Comparison of ENCODE assay signal across 2 cellular contexts in the genomic region with DNA sequence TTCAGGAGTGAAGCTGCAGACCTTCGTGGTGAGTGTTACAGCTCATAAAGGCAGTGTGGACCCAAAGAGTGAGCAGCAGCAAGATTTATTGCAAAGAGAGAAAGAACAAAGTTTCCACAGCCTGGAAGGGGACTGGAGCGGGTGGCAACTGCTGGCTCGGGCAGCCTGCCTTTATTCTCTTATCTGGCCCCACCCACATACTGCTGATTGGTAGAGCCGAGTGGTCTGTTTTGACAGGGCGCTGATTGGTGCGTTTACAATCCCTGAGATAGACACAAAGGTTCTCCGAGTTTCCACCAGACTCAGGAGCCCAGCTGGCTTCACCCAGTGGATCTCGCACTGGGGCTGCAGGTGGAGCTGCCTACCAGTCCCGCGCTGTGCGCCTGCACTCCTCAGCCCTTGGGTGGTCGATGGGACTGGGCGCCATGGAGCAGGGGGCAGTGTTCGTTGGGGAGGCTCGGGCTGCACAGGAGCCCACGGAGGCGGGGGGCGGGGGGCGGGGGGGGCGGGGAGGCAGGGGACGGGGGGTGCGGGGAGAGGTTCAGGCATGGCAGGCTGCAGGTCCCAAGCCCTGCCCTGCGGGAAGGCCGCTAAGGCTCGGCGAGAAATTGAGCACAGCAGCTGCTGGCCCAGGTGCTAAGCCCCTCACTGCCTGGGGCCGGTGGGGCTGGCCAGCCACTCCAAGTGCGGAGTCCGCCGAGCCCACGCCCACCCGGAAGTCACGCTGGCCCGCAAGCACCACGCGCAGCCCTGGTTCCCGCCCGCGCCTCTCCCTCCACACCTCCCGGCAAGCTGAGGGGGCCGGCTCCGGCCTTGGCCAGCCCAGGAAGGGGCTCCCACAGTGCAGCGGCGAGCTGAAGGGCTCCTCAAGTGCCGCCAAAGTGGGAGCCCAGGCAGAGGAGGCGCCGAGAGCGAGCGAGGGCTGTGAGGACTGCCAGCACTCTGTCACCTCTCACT. TPM values are rescaled to one million over a fixed set of nuclear protein-coding genes. Genes with fewer than 3 reads are reported as not detected.
"Had no signal": no experiment of that assay in that cellular context is flagged by ENCODE, and none has a peak within 500 bp of the region (broad histone marks: within the 10 kb centered on the region; RNA-seq: fewer than 3 reads in every experiment).

No MANE protein-coding gene starts in this region.

RNA-seq across cellular contexts. Expression of gene EN2, which starts 59.9 kb away (rescaled TPM):
- total RNA-seq: M059J, MCF 10A had no signal
